1 cellular context compared by ENCODE assay signal in genomic region chr18:58221060-58221725, GRCh38.
TF ChIP-seq lines count a peak whose summit lies in the region.

No MANE protein-coding gene starts in this region.

TF ChIP-seq in HepG2, 621 proteins besides CTCF, POLR2A, EP300 and RAD21 (continued from another document):
- TF ChIP-seq ZNF18 (CRISPR knock-in tag; IDR thresholded peaks at IDR 0.05; ENCODE audit: insufficient replicate concordance) (no peak), FOSL2 (CRISPR knock-in tag; IDR thresholded peaks at IDR 0.05) (peak; percentile 83), ZBTB37 (CRISPR knock-in tag; IDR thresholded peaks at IDR 0.05) (no peak), MED1 (CRISPR knock-in tag; IDR thresholded peaks at IDR 0.05) (peak; percentile 54; the same call in 1 of the 2 replicates), ATF1 (CRISPR knock-in tag; IDR thresholded peaks at IDR 0.05) (0 out of 2 replicates have a peak, but pooled peaks have one; percentile 14), MYNN (CRISPR knock-in tag; IDR thresholded peaks at IDR 0.05; ENCODE audit: low read depth) (no peak), CEBPB (IDR thresholded peaks at IDR 0.05; ENCODE audit: borderline replicate concordance, low read depth, low read length) (peak; percentile 67; the same call in 1 of the 2 replicates), RNF219 (CRISPR knock-in tag; IDR thresholded peaks at IDR 0.05) (no peak), SYNCRIP (IDR thresholded peaks at IDR 0.05; ENCODE audit: insufficient read depth, low read depth, low read length) (no peak), SATB2 (CRISPR knock-in tag; IDR thresholded peaks at IDR 0.05) (no peak), HMG20B (CRISPR knock-in tag; conservative IDR thresholded peaks at IDR 0.05) (no peak), NFIB (CRISPR knock-in tag; IDR thresholded peaks at IDR 0.05; ENCODE audit: borderline replicate concordance) (no peak), GPBP1L1 (CRISPR knock-in tag; IDR thresholded peaks at IDR 0.05) (no peak), DRAP1 (CRISPR knock-in tag; IDR thresholded peaks at IDR 0.05) (peak; percentile 98), SNAPC4 (CRISPR knock-in tag; IDR thresholded peaks at IDR 0.05) (no peak), ZNF646 (CRISPR knock-in tag; IDR thresholded peaks at IDR 0.05) (no peak), RORA (CRISPR knock-in tag; IDR thresholded peaks at IDR 0.05) (no peak), CERS6 (CRISPR knock-in tag; IDR thresholded peaks at IDR 0.05) (no peak)
